ENCODE assay signal across 11 cellular contexts in genomic region chr1:32031578-32032286, GRCh38. TPM values are rescaled to one million over a fixed set of nuclear protein-coding genes. Genes with fewer than 3 reads are reported as not detected.
DNase-seq lines count a peak whose midpoint lies in the region; ATAC-seq and TF ChIP-seq lines count a peak whose summit lies in the region.
"Had no signal": no experiment of that assay in that cellular context is flagged by ENCODE, and none has a peak within 500 bp of the region (broad histone marks: within the 10 kb centered on the region; RNA-seq: fewer than 3 reads in every experiment).

No MANE protein-coding gene starts in this region.

- CTCF ChIA-PET in HEK293T (lab: Yijun Ruan, JAX), result interaction anchor here (1.0 kb wide), 1 partner anchor 11 kb away, joined by 7 read pairs; no protein-coding TSS in a partner anchor

- TF ChIP-seq CTCF in fibroblast of mammary gland (conservative IDR thresholded peaks at IDR 0.05; ENCODE audit: control insufficient read depth, insufficient read depth, low read depth, low read length) (no peak), lower lobe of right lung (IDR thresholded peaks at IDR 0.05) (no peak)

- peaks cover 77% of the 10 kb centered on the region for H3K36me3 ChIP-seq in SJSA1
- peaks cover 66% of the 10 kb centered on the region for H3K36me3 ChIP-seq in lower lobe of right lung

- H3K27me3 ChIP-seq in SJSA1 (replicated peaks) (no peaks in the 10 kb centered on the region), lower lobe of right lung (ENCODE audit: low read depth) (no peaks in the 10 kb centered on the region)
- H3K27me3 ChIP-seq: suprapubic skin had no signal

- peak; percentile 66 for DNase-seq in GM03348 (ENCODE audit: low spot score)
- DNase-seq in SJSA1 (ENCODE audit: low read depth in 1 of 2, low spot score in 2 of 2), result peak in 1 of 2 experiments; percentile 74
- peak; percentile 73 for DNase-seq in fibroblast of mammary gland (ENCODE audit: low read depth)
- DNase-seq in renal cortical epithelial cell (ENCODE audit: low read depth), result peak; percentile 72
- no peak for DNase-seq in HEK293T (ENCODE audit: extremely low spot score)
- no peak for DNase-seq in sciatic nerve (ENCODE audit: low spot score)
- no peak for DNase-seq in lower lobe of right lung
- DNase-seq in putamen (ENCODE audit: low spot score), result no peak
- DNase-seq: NCI-H1694 treated with DMSO at 0.1 percent for 48 hours had no signal

- ATAC-seq in sciatic nerve (no peak), lower lobe of right lung (no peak)

- POLR2A ChIA-PET in HEK293T (lab: Yijun Ruan, JAX), result no interaction called here

- intact Hi-C loops in sciatic nerve (cut with DNase I) (no loop called here), lower lobe of right lung (cut with DNase I) (no loop called here)

- H3K27ac ChIP-seq in SJSA1 (peak overlapping the region; percentile 43), lower lobe of right lung (no peak overlapping the region)
- H3K27ac ChIP-seq: suprapubic skin had no signal

- H3K4me3 ChIP-seq in SJSA1 (no peak overlapping the region), fibroblast of mammary gland (ENCODE audit: control insufficient read depth, low read depth, low read length) (no peak overlapping the region), lower lobe of right lung (no peak overlapping the region)
- H3K4me3 ChIP-seq: coronary artery, suprapubic skin had no signal

- H3K9me3 ChIP-seq in SJSA1 (replicated peaks), result no peaks in the 10 kb centered on the region
- no peaks in the 10 kb centered on the region for H3K9me3 ChIP-seq in lower lobe of right lung
- H3K9me3 ChIP-seq: suprapubic skin had no signal

- H3K4me1 ChIP-seq in SJSA1 (replicated peaks) (peaks cover 28% of the 10 kb centered on the region), lower lobe of right lung (no peaks in the 10 kb centered on the region)

TF ChIP-seq in HEK293T, 16 proteins besides CTCF, POLR2A, EP300 and RAD21:
- TF ChIP-seq BHLHE40 (IDR thresholded peaks at IDR 0.05; ENCODE audit: borderline replicate concordance) (no peak), NFRKB (IDR thresholded peaks at IDR 0.05) (no peak), ARNT (IDR thresholded peaks at IDR 0.05) (no peak)

RNA-seq across cellular contexts. Expression of gene KHDRBS1, which starts 18.1 kb away (rescaled TPM):
- 61.1 and 74.6 TPM in 2 replicates for total RNA-seq in SJSA1 (2014; rRNA removed; shearing (Covaris generic))
- total RNA-seq in renal cortical epithelial cell (49.0 and 118 TPM in 2 replicates), sciatic nerve (93.9 TPM), lower lobe of right lung (79.5 TPM)

RNA-seq across cellular contexts. Expression of gene TMEM39B, which starts 41.0 kb away (rescaled TPM):
- 2.9 and 5.8 TPM in 2 replicates for total RNA-seq in SJSA1 (2014; rRNA removed; shearing (Covaris generic))
- total RNA-seq in renal cortical epithelial cell (3.1 and 4.7 TPM in 2 replicates), sciatic nerve (16.4 TPM), lower lobe of right lung (15.3 TPM)

Comparison
In these comparisons a context has a peak if more than half of its experiments do, and no peak if none do; other contexts are left out.
1. DNase-seq: peak in GM03348 (single experiment), fibroblast of mammary gland (single experiment) and renal cortical epithelial cell (single experiment); none in HEK293T (single experiment), sciatic nerve (single experiment), lower lobe of right lung (single experiment) and putamen (single experiment).